Comparison of ENCODE assay signal across 8 cellular contexts in genomic region chr3:153161138-153161713, GRCh38. TPM values are rescaled to one million over a fixed set of nuclear protein-coding genes. Genes with fewer than 3 reads are reported as not detected.
DNase-seq lines count a peak whose midpoint lies in the region; ATAC-seq and TF ChIP-seq lines count a peak whose summit lies in the region.

No MANE protein-coding gene starts in this region.

- H3K36me3 Mint-ChIP-seq in natural killer cell = no peaks in the 10 kb centered on the region

- ATAC-seq in GM21723 (IDR thresholded peaks at IDR 0.05; ENCODE audit: unreplicated experiment) (peak; percentile 77), natural killer cell (peak; percentile 72 to 89 (median 78))

- intact Hi-C loops in natural killer cell (cut with micrococcal nuclease) = loop anchor here (1.0 to 10.0 kb wide), 4 partner anchors 61 to 1161 kb away; partner anchors contain the start of gene DHX36

- H3K9me3 Mint-ChIP-seq in natural killer cell = no peaks in the 10 kb centered on the region

- peaks cover 50 to 54% of the 10 kb centered on the region in 2 donors for H3K4me1 Mint-ChIP-seq in natural killer cell

- H3K4me3 ChIP-seq in fibroblast of pulmonary artery (replicated peaks; ENCODE audit: low read depth, low read length) = peak overlapping the region; percentile 90

- peak overlapping the region; percentile 90 to 92 for H3K27ac Mint-ChIP-seq in natural killer cell

- H3K27me3 Mint-ChIP-seq in natural killer cell (ENCODE audit: low read depth in 2 of 2) = no peaks in the 10 kb centered on the region

- TF ChIP-seq CTCF in fibroblast of pulmonary artery (IDR thresholded peaks at IDR 0.05; ENCODE audit: low read length, missing control alignments) (no peak), natural killer cell (IDR thresholded peaks at IDR 0.05) (no peak)

- peak overlapping the region; percentile 98 for H3K4me3 Mint-ChIP-seq in natural killer cell

- DNase-seq in DMS53 treated with DMSO at 0.1 percent for 48 hours (lab: John Stamatoyannopoulos, UW; ENCODE audit: unreplicated experiment) = peak; percentile 84
- peak; percentile 100 for DNase-seq in KBM-7
- peak; percentile 100 for DNase-seq in RPMI7951 (ENCODE audit: low read depth)
- peak; percentile 82 for DNase-seq in activated T-helper 9 cell treated with anti-CD3 and anti-CD28 coated beads, Interleukin-2, amount 50 U/mL, for 16 hours (ENCODE audit: low read depth)
- DNase-seq in fibroblast of pulmonary artery (ENCODE audit: low read depth) = peak; percentile 100
- peak; percentile 81 for DNase-seq in natural killer cell
- DNase-seq in stimulated activated naive CD4-positive, alpha-beta T cell treated with Interleukin-2 at 50 U/mL for 16 hours (lab: John Stamatoyannopoulos, UW) = peak; percentile 91

- in situ Hi-C loops in KBM-7 (cut with MboI; ENCODE audit: low pct_unique_long_range_greater_than_20kb, low sequenced_read_pairs) = no loop called here

RNA-seq across cellular contexts. Expression of gene RAP2B, which starts 0.8 kb away (rescaled TPM):
- 10.0 and 10.3 TPM in 2 replicates for total RNA-seq in RPMI7951 (2014; rRNA removed; shearing (Covaris generic))
- total RNA-seq in natural killer cell = 10 to 100 TPM; 34.8 to 41.7 (median 38.1) TPM

Comparison
In these comparisons a context has a peak if more than half of its experiments do, and no peak if none do; other contexts are left out.
1. Peak in every context shown above with its lines: DNase-seq, ATAC-seq and H3K4me3 ChIP-seq.